ENCODE assay signal across 8 cellular contexts in the genomic region with DNA sequence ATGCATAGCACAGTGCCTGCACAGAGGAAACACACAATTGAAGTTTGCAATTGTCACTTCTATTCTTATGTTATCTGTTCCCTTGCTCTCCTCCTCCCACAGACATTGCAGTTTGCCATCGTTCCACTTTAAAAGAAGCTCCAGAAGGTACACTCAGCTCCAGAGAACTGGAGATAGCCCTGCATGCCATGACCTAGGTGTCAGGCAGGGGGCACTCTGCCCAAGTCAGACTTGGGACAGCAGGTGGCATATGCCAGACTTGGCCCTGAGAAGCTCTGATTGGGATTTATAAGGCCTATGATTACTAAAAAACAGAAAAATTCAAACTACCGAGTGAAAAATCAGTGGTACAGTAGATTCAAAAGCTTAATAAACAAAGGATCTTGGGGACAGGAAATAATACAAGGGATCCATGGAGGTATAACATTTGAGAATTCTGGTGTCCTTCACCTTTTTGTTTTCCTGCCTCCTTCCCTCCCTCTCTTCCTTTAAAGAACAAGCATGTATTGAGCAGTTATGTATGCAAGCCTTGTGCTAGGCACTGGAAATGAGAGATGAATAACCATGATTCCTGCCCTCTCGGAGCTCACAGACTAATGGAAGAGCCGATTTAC. TPM values are rescaled to one million over a fixed set of nuclear protein-coding genes. Genes with fewer than 3 reads are reported as not detected.
DNase-seq lines count a peak whose midpoint lies in the region; ATAC-seq and TF ChIP-seq lines count a peak whose summit lies in the region.

No MANE protein-coding gene starts in this region.

- H3K36me3 ChIP-seq in RWPE2 (ENCODE audit: low read depth) (no peaks in the 10 kb centered on the region), stomach (no peaks in the 10 kb centered on the region)

- WGBS in stomach, 5 donors: 60 to 70% (median 66%) methylated on average over 4 of the region's 4 CpGs

- no peak for TF ChIP-seq POLR2A in stomach (IDR thresholded peaks at IDR 0.05)

- ATAC-seq in HG02981 (IDR thresholded peaks at IDR 0.05; ENCODE audit: unreplicated experiment) (peak; percentile 71), RWPE2 (ENCODE audit: low read depth) (peak; percentile 83), GM18870 (IDR thresholded peaks at IDR 0.05; ENCODE audit: unreplicated experiment) (no peak)

- DNase-seq in A172 (ENCODE audit: low spot score): peak; percentile 29
- no peak for DNase-seq in RWPE2 (ENCODE audit: low spot score)
- peak; percentile 14 for DNase-seq in germinal center (ENCODE audit: low spot score)
- peak; percentile 48 for DNase-seq in stomach
- DNase-seq in NCI-H2227 treated with DMSO at 0.1 percent for 48 hours (lab: John Stamatoyannopoulos, UW): no peak

- H3K27ac ChIP-seq in RWPE2 (ENCODE audit: poor library complexity, severe bottlenecking) (no peak overlapping the region), stomach (no peak overlapping the region)

- TF ChIP-seq CTCF in GM12872 (IDR thresholded peaks at IDR 0.05; ENCODE audit: insufficient read depth, low read depth, low read length): peak; percentile 77
- peak; percentile 77 for TF ChIP-seq CTCF in RWPE2 (IDR thresholded peaks at IDR 0.05; ENCODE audit: poor library complexity, severe bottlenecking)
- peak in 5 of 7 experiments; percentile 24 to 62 (median 40) for TF ChIP-seq CTCF in stomach (IDR thresholded peaks at IDR 0.05)

- H3K9me3 ChIP-seq in RWPE2 (ENCODE audit: severe bottlenecking): no peaks in the 10 kb centered on the region
- H3K9me3 ChIP-seq in stomach: no peaks in the 10 kb centered on the region

- TF ChIP-seq EP300 in stomach (IDR thresholded peaks at IDR 0.05): no peak

- H3K4me1 ChIP-seq in RWPE2 (ENCODE audit: insufficient read depth, poor library complexity, severe bottlenecking): peaks cover 13% of the 10 kb centered on the region
- H3K4me1 ChIP-seq in stomach: no peaks in the 10 kb centered on the region

- intact Hi-C loops in stomach (cut with DNase I; ENCODE audit: low total_unique reads): no loop called here

- H3K4me3 ChIP-seq in RWPE2 (ENCODE audit: severe bottlenecking): no peak overlapping the region
- H3K4me3 ChIP-seq in stomach: no peak overlapping the region

- H3K27me3 ChIP-seq in RWPE2 (ENCODE audit: insufficient read depth, poor library complexity, severe bottlenecking) (no peaks in the 10 kb centered on the region), stomach (no peaks in the 10 kb centered on the region)

RNA-seq across cellular contexts. Expression of a gene that starts 40.0 kb away (rescaled TPM):
- total RNA-seq in A172 (2014; rRNA removed; shearing (Covaris generic)): 0.19 and 0.91 TPM in 2 replicates
- total RNA-seq in stomach: 10 to 100 TPM in 1 of 5 donors, 1 to 10 TPM in 2, under 1 TPM in 1, not detected in 1; 0.87 to 13.2 (median 3.8) TPM
- under 1 TPM; 0.06 to 0.65 (median 0.31) TPM for polyA plus RNA-seq in stomach

Comparison
In these comparisons a context has a peak if more than half of its experiments do, and no peak if none do; other contexts are left out.
1. DNase-seq: peak in A172 (single experiment), germinal center (single experiment) and stomach (single experiment); none in RWPE2 (single experiment) and NCI-H2227 treated with DMSO at 0.1 percent for 48 hours (single experiment).
2. Peak in every context shown above with its lines, with median percentiles within 50 percentile points of each other: CTCF ChIP-seq.